In the genomic region with DNA sequence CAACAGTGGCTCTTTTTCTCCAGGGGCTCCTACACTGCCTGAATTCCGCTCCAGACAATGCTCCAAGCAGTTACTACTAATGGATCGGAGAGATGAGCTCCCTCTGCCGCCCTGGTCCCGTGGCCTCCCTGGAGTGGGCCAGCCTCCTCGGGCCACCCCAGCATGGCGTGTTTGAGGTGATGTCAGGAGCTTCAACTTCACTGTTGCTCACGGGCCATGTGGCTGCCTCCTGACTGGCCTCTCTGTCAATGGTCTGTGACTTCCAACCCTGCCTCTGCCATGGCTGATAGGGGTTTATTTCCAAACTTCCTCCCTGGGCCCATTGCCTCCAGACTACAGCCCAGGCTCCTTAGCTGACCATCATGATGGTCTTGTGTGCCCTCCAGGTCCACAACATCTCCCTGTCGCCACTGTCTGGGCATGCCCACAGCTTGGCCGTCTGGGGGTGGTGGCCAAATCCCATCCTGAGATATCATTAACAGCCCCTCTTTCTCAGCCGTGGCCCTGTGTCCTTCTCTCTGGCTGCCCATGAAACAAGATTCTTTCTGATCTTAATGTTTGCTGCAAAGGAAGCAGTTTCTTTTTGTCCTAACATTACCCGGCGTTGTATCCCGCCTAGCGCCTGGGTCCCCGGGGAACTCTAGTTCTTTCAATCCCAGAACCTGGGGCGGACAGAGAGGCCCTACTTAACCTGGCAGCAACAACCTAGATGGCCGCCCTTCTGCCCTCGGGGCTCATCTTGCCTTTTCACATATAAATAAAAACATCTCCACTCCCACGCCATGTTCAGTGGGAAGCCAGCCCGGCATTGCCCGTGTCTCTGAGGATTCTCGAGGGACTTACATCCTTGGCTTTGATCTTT, we compare ENCODE assay signal across 13 cellular contexts. TPM values are rescaled to one million over a fixed set of nuclear protein-coding genes. Genes with fewer than 3 reads are reported as not detected.
DNase-seq lines count a peak whose midpoint lies in the region; ATAC-seq and TF ChIP-seq lines count a peak whose summit lies in the region.
"Had no signal": no experiment of that assay in that cellular context is flagged by ENCODE, and none has a peak within 500 bp of the region (broad histone marks: within the 10 kb centered on the region; RNA-seq: fewer than 3 reads in every experiment).

No MANE protein-coding gene starts in this region.

- WGBS in testis, 2 donors: 61 to 64% methylated on average over 17 to 22 of the region's 22 CpGs

- TF ChIP-seq POLR2A in testis (IDR thresholded peaks at IDR 0.05): no peak

- H3K4me3 ChIP-seq in lower lobe of right lung: no peak overlapping the region
- no peak overlapping the region for H3K4me3 ChIP-seq in testis

- DNase-seq in NCI-H460 (ENCODE audit: extremely low read depth, low read depth): peak; percentile 25
- no peak for DNase-seq in caudate nucleus (lab: John Stamatoyannopoulos, UW)
- no peak for DNase-seq in lower lobe of right lung
- DNase-seq in testis: peak; percentile 41
- DNase-seq in stimulated activated naive CD8-positive, alpha-beta T cell treated with anti-CD3 and anti-CD28 coated beads, Interleukin-15, Interleukin-2, amounts not matched to agents 100 U/mL and 50 U/mL, for 24 hours: no peak
- DNase-seq in SK-N-DZ (ENCODE audit: low spot score): no peak
- DNase-seq: activated naive CD4-positive, alpha-beta T cell treated with anti-CD3 and anti-CD28 coated beads, Interleukin-2, amount 50 U/mL, for 16 hours; Caco-2; GOT3; NCI-H2029; stimulated activated naive CD4-positive, alpha-beta T cell had no signal

- ATAC-seq in lower lobe of right lung (no peak), HG02678 (IDR thresholded peaks at IDR 0.05; ENCODE audit: unreplicated experiment) (no peak), GM21390 (IDR thresholded peaks at IDR 0.05; ENCODE audit: unreplicated experiment) (no peak)
- no peak for ATAC-seq in stimulated activated naive CD8-positive, alpha-beta T cell treated with anti-CD3 and anti-CD28 coated beads, Interleukin-15, Interleukin-2, amounts not matched to agents 100 U/mL and 50 U/mL, for 24 hours

- H3K4me1 ChIP-seq in lower lobe of right lung (peaks cover 58% of the 10 kb centered on the region), testis (peaks cover 45% of the 10 kb centered on the region)
- H3K4me1 ChIP-seq: Caco-2 had no signal

- H3K27me3 ChIP-seq in lower lobe of right lung (ENCODE audit: low read depth) (no peaks in the 10 kb centered on the region), testis (no peaks in the 10 kb centered on the region)

- intact Hi-C loops in lower lobe of right lung (cut with DNase I): no loop called here
- intact Hi-C loops in testis (cut with DNase I; ENCODE audit: low total_unique reads): loop anchor here (5.0 kb wide), 1 partner anchor 55 kb away; no protein-coding TSS in a partner anchor

- H3K36me3 ChIP-seq in lower lobe of right lung: peaks cover 38% of the 10 kb centered on the region
- no peaks in the 10 kb centered on the region for H3K36me3 ChIP-seq in testis (ENCODE audit: low read depth, missing control alignments)

- TF ChIP-seq CTCF in lower lobe of right lung (IDR thresholded peaks at IDR 0.05): no peak
- TF ChIP-seq CTCF in testis (IDR thresholded peaks at IDR 0.05): no peak

- H3K9me3 ChIP-seq in lower lobe of right lung (no peaks in the 10 kb centered on the region), testis (no peaks in the 10 kb centered on the region)
- H3K9me3 ChIP-seq: Caco-2 had no signal

- peak overlapping the region; percentile 11 for H3K27ac ChIP-seq in caudate nucleus (ENCODE audit: low read depth, low read length)
- peak overlapping the region; percentile 74 for H3K27ac ChIP-seq in lower lobe of right lung
- H3K27ac ChIP-seq in testis: peak overlapping the region; percentile 49 to 85

RNA-seq across cellular contexts. Expression of gene ATOH8, which starts 38.1 kb away (rescaled TPM):
- 0.89 and 1.4 TPM in 2 replicates for total RNA-seq in NCI-H460 (2014; rRNA removed; shearing (Covaris generic))
- 3.6 and 6.2 TPM in 2 replicates for polyA plus RNA-seq in NCI-H460 (2014; cell fraction: nucleus; rRNA removed)
- total RNA-seq in lower lobe of right lung: 44.9 TPM
- 10 to 100 TPM; 14.2 to 16.8 TPM for total RNA-seq in testis
- 13.5 TPM for polyA plus RNA-seq in testis (ENCODE audit: insufficient read depth, low read depth, low replicate concordance)
- 1.6 and 1.8 TPM in 2 replicates for polyA plus RNA-seq in SK-N-DZ (2014; cell fraction: cytosol; rRNA removed)
- 1.9 and 3.1 TPM in 2 replicates for polyA plus RNA-seq in SK-N-DZ (2014; cell fraction: nucleus; rRNA removed)
- total RNA-seq: Caco-2 had no signal

Comparison
In these comparisons a context has a peak if more than half of its experiments do, and no peak if none do; other contexts are left out.
1. DNase-seq: peak in NCI-H460 (single experiment) and testis (single experiment); none in caudate nucleus (0 of 61), lower lobe of right lung (single experiment), stimulated activated naive CD8-positive, alpha-beta T cell treated with anti-CD3 and anti-CD28 coated beads, Interleukin-15, Interleukin-2, amounts not matched to agents 100 U/mL and 50 U/mL, for 24 hours (single experiment) and SK-N-DZ (single experiment).
2. H3K27ac ChIP-seq: peak in every context shown above with its lines; median percentile 74 in lower lobe of right lung; 67 in testis; 11 in caudate nucleus.